2 cellular contexts compared by ENCODE assay signal in the genomic region with DNA sequence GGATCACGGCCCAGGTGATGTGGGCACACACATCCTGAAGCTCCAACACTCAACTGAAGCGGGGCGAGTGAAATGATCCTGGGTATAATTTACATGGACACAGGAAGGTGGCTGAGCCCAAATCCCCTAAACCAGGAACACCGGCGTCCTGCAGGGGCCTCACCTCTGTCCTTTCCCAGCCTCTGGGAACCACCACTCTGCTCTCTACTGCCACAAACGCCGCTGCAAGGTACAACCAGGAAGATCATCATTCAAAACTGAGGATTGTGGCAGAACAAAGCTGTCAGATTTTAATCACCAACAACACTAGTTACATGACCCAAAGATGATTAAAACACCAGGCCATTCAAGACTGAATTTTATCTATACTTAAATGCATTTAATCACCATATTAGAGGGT.
TF ChIP-seq lines count a peak whose summit lies in the region.

No MANE protein-coding gene starts in this region.

TF ChIP-seq in GM23338, 12 proteins besides CTCF, POLR2A, EP300 and RAD21 (continued from another document):
- TF ChIP-seq, protein P1, sequence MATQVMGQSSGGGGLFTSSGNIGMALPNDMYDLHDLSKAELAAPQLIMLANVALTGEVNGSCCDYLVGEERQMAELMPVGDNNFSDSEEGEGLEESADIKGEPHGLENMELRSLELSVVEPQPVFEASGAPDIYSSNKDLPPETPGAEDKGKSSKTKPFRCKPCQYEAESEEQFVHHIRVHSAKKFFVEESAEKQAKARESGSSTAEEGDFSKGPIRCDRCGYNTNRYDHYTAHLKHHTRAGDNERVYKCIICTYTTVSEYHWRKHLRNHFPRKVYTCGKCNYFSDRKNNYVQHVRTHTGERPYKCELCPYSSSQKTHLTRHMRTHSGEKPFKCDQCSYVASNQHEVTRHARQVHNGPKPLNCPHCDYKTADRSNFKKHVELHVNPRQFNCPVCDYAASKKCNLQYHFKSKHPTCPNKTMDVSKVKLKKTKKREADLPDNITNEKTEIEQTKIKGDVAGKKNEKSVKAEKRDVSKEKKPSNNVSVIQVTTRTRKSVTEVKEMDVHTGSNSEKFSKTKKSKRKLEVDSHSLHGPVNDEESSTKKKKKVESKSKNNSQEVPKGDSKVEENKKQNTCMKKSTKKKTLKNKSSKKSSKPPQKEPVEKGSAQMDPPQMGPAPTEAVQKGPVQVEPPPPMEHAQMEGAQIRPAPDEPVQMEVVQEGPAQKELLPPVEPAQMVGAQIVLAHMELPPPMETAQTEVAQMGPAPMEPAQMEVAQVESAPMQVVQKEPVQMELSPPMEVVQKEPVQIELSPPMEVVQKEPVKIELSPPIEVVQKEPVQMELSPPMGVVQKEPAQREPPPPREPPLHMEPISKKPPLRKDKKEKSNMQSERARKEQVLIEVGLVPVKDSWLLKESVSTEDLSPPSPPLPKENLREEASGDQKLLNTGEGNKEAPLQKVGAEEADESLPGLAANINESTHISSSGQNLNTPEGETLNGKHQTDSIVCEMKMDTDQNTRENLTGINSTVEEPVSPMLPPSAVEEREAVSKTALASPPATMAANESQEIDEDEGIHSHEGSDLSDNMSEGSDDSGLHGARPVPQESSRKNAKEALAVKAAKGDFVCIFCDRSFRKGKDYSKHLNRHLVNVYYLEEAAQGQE (IDR thresholded peaks at IDR 0.05; ENCODE audit: unreplicated experiment), result no peak
- TF ChIP-seq, protein P2, sequence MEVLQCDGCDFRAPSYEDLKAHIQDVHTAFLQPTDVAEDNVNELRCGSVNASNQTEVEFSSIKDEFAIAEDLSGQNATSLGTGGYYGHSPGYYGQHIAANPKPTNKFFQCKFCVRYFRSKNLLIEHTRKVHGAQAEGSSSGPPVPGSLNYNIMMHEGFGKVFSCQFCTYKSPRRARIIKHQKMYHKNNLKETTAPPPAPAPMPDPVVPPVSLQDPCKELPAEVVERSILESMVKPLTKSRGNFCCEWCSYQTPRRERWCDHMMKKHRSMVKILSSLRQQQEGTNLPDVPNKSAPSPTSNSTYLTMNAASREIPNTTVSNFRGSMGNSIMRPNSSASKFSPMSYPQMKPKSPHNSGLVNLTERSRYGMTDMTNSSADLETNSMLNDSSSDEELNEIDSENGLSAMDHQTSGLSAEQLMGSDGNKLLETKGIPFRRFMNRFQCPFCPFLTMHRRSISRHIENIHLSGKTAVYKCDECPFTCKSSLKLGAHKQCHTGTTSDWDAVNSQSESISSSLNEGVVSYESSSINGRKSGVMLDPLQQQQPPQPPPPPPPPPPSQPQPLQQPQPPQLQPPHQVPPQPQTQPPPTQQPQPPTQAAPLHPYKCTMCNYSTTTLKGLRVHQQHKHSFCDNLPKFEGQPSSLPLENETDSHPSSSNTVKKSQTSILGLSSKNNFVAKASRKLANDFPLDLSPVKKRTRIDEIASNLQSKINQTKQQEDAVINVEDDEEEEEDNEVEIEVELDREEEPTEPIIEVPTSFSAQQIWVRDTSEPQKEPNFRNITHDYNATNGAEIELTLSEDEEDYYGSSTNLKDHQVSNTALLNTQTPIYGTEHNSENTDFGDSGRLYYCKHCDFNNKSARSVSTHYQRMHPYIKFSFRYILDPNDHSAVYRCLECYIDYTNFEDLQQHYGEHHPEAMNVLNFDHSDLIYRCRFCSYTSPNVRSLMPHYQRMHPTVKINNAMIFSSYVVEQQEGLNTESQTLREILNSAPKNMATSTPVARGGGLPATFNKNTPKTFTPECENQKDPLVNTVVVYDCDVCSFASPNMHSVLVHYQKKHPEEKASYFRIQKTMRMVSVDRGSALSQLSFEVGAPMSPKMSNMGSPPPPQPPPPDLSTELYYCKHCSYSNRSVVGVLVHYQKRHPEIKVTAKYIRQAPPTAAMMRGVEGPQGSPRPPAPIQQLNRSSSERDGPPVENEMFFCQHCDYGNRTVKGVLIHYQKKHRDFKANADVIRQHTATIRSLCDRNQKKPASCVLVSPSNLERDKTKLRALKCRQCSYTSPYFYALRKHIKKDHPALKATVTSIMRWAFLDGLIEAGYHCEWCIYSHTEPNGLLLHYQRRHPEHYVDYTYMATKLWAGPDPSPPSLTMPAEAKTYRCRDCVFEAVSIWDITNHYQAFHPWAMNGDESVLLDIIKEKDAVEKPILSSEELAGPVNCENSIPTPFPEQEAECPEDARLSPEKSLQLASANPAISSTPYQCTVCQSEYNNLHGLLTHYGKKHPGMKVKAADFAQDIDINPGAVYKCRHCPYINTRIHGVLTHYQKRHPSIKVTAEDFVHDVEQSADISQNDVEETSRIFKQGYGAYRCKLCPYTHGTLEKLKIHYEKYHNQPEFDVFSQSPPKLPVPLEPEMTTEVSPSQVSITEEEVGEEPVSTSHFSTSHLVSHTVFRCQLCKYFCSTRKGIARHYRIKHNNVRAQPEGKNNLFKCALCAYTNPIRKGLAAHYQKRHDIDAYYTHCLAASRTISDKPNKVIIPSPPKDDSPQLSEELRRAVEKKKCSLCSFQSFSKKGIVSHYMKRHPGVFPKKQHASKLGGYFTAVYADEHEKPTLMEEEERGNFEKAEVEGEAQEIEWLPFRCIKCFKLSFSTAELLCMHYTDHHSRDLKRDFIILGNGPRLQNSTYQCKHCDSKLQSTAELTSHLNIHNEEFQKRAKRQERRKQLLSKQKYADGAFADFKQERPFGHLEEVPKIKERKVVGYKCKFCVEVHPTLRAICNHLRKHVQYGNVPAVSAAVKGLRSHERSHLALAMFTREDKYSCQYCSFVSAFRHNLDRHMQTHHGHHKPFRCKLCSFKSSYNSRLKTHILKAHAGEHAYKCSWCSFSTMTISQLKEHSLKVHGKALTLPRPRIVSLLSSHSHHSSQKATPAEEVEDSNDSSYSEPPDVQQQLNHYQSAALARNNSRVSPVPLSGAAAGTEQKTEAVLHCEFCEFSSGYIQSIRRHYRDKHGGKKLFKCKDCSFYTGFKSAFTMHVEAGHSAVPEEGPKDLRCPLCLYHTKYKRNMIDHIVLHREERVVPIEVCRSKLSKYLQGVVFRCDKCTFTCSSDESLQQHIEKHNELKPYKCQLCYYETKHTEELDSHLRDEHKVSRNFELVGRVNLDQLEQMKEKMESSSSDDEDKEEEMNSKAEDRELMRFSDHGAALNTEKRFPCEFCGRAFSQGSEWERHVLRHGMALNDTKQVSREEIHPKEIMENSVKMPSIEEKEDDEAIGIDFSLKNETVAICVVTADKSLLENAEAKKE (CRISPR knock-in tag; IDR thresholded peaks at IDR 0.05), result no peak
- TF ChIP-seq, protein P3, sequence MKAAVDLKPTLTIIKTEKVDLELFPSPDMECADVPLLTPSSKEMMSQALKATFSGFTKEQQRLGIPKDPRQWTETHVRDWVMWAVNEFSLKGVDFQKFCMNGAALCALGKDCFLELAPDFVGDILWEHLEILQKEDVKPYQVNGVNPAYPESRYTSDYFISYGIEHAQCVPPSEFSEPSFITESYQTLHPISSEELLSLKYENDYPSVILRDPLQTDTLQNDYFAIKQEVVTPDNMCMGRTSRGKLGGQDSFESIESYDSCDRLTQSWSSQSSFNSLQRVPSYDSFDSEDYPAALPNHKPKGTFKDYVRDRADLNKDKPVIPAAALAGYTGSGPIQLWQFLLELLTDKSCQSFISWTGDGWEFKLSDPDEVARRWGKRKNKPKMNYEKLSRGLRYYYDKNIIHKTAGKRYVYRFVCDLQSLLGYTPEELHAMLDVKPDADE (IDR thresholded peaks at IDR 0.05), result no peak
- no peak for TF ChIP-seq EZH2phosphoT487 (IDR thresholded peaks at IDR 0.05; ENCODE audit: unreplicated experiment)
- no peak for TF ChIP-seq NANOG (IDR thresholded peaks at IDR 0.05; ENCODE audit: borderline replicate concordance)
- no peak for TF ChIP-seq JUNB (IDR thresholded peaks at IDR 0.05; ENCODE audit: unreplicated experiment)
- TF ChIP-seq POLR2AphosphoS5 (IDR thresholded peaks at IDR 0.05; ENCODE audit: low read depth), result no peak
- no peak for TF ChIP-seq EZH2 (IDR thresholded peaks at IDR 0.05; ENCODE audit: low read depth, unreplicated experiment)
- no peak for TF ChIP-seq ZNF114 (CRISPR knock-in tag; IDR thresholded peaks at IDR 0.05)

TF ChIP-seq in H1, 55 proteins besides CTCF, POLR2A, EP300 and RAD21 (continued from another document):
- TF ChIP-seq ZNF274 (IDR thresholded peaks at IDR 0.05; ENCODE audit: borderline replicate concordance, extremely low read depth, low read length), result no peak
- TF ChIP-seq HDAC6 (IDR thresholded peaks at IDR 0.05; ENCODE audit: low read depth, low read length), result no peak
- no peak for TF ChIP-seq SAP30 (IDR thresholded peaks at IDR 0.05; ENCODE audit: insufficient read depth, insufficient replicate concordance, low read length)
- TF ChIP-seq, protein P4, sequence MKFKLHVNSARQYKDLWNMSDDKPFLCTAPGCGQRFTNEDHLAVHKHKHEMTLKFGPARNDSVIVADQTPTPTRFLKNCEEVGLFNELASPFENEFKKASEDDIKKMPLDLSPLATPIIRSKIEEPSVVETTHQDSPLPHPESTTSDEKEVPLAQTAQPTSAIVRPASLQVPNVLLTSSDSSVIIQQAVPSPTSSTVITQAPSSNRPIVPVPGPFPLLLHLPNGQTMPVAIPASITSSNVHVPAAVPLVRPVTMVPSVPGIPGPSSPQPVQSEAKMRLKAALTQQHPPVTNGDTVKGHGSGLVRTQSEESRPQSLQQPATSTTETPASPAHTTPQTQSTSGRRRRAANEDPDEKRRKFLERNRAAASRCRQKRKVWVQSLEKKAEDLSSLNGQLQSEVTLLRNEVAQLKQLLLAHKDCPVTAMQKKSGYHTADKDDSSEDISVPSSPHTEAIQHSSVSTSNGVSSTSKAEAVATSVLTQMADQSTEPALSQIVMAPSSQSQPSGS (IDR thresholded peaks at IDR 0.05; ENCODE audit: low read length), result no peak
- TF ChIP-seq GABPA (IDR thresholded peaks at IDR 0.05; ENCODE audit: borderline replicate concordance, insufficient read depth, low read length), result no peak
- TF ChIP-seq PHF8 (conservative IDR thresholded peaks at IDR 0.05; ENCODE audit: low read depth, low read length), result no peak
- TF ChIP-seq, protein P5, sequence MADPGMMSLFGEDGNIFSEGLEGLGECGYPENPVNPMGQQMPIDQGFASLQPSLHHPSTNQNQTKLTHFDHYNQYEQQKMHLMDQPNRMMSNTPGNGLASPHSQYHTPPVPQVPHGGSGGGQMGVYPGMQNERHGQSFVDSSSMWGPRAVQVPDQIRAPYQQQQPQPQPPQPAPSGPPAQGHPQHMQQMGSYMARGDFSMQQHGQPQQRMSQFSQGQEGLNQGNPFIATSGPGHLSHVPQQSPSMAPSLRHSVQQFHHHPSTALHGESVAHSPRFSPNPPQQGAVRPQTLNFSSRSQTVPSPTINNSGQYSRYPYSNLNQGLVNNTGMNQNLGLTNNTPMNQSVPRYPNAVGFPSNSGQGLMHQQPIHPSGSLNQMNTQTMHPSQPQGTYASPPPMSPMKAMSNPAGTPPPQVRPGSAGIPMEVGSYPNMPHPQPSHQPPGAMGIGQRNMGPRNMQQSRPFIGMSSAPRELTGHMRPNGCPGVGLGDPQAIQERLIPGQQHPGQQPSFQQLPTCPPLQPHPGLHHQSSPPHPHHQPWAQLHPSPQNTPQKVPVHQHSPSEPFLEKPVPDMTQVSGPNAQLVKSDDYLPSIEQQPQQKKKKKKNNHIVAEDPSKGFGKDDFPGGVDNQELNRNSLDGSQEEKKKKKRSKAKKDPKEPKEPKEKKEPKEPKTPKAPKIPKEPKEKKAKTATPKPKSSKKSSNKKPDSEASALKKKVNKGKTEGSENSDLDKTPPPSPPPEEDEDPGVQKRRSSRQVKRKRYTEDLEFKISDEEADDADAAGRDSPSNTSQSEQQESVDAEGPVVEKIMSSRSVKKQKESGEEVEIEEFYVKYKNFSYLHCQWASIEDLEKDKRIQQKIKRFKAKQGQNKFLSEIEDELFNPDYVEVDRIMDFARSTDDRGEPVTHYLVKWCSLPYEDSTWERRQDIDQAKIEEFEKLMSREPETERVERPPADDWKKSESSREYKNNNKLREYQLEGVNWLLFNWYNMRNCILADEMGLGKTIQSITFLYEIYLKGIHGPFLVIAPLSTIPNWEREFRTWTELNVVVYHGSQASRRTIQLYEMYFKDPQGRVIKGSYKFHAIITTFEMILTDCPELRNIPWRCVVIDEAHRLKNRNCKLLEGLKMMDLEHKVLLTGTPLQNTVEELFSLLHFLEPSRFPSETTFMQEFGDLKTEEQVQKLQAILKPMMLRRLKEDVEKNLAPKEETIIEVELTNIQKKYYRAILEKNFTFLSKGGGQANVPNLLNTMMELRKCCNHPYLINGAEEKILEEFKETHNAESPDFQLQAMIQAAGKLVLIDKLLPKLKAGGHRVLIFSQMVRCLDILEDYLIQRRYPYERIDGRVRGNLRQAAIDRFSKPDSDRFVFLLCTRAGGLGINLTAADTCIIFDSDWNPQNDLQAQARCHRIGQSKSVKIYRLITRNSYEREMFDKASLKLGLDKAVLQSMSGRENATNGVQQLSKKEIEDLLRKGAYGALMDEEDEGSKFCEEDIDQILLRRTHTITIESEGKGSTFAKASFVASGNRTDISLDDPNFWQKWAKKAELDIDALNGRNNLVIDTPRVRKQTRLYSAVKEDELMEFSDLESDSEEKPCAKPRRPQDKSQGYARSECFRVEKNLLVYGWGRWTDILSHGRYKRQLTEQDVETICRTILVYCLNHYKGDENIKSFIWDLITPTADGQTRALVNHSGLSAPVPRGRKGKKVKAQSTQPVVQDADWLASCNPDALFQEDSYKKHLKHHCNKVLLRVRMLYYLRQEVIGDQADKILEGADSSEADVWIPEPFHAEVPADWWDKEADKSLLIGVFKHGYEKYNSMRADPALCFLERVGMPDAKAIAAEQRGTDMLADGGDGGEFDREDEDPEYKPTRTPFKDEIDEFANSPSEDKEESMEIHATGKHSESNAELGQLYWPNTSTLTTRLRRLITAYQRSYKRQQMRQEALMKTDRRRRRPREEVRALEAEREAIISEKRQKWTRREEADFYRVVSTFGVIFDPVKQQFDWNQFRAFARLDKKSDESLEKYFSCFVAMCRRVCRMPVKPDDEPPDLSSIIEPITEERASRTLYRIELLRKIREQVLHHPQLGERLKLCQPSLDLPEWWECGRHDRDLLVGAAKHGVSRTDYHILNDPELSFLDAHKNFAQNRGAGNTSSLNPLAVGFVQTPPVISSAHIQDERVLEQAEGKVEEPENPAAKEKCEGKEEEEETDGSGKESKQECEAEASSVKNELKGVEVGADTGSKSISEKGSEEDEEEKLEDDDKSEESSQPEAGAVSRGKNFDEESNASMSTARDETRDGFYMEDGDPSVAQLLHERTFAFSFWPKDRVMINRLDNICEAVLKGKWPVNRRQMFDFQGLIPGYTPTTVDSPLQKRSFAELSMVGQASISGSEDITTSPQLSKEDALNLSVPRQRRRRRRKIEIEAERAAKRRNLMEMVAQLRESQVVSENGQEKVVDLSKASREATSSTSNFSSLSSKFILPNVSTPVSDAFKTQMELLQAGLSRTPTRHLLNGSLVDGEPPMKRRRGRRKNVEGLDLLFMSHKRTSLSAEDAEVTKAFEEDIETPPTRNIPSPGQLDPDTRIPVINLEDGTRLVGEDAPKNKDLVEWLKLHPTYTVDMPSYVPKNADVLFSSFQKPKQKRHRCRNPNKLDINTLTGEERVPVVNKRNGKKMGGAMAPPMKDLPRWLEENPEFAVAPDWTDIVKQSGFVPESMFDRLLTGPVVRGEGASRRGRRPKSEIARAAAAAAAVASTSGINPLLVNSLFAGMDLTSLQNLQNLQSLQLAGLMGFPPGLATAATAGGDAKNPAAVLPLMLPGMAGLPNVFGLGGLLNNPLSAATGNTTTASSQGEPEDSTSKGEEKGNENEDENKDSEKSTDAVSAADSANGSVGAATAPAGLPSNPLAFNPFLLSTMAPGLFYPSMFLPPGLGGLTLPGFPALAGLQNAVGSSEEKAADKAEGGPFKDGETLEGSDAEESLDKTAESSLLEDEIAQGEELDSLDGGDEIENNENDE (IDR thresholded peaks at IDR 0.05; ENCODE audit: insufficient replicate concordance, low read length), result no peak
